In genomic region chr17:7327056-7327455, GRCh38 we compare ENCODE assay signal across 16 cellular contexts. TPM values are rescaled to one million over a fixed set of nuclear protein-coding genes. Genes with fewer than 3 reads are reported as not detected.
DNase-seq lines count a peak whose midpoint lies in the region; ATAC-seq and TF ChIP-seq lines count a peak whose summit lies in the region.
"Had no signal": no experiment of that assay in that cellular context is flagged by ENCODE, and none has a peak within 500 bp of the region (broad histone marks: within the 10 kb centered on the region; RNA-seq: fewer than 3 reads in every experiment).

No MANE protein-coding gene starts in this region.

- POLR2A ChIA-PET in RWPE1 (lab: Yijun Ruan, JAX; ENCODE audit: low non-redundant PET), result interaction anchor here (0.6 kb wide), 1 partner anchor 24 kb away, joined by 7 read pairs; no protein-coding TSS in a partner anchor
- POLR2A ChIA-PET in activated CD4-positive, alpha-beta T cell treated with anti-CD3 and anti-CD28 coated beads for 36 hours (lab: Charles Lee), result no interaction called here

- ATAC-seq in activated naive CD8-positive, alpha-beta T cell treated with anti-CD3 and anti-CD28 coated beads, Interleukin-2, amount 50 U/mL, for 24 hours, result no peak
- ATAC-seq in GM21526 (IDR thresholded peaks at IDR 0.05; ENCODE audit: low FRiP score, unreplicated experiment), result no peak
- ATAC-seq in activated CD4-positive, alpha-beta T cell treated with anti-CD3 and anti-CD28 coated beads for 36 hours, result no peak

- peak overlapping the region; percentile 55 for H3K4me3 Mint-ChIP-seq in activated naive CD8-positive, alpha-beta T cell treated with anti-CD3 and anti-CD28 coated beads for 36 hours
- no peak overlapping the region for H3K4me3 Mint-ChIP-seq in activated naive CD8-positive, alpha-beta T cell treated with anti-CD3 and anti-CD28 coated beads, Interleukin-2, amount 50 U/mL, for 24 hours
- H3K4me3 Mint-ChIP-seq in nephron progenitor cell, result peak overlapping the region; percentile 18
- no peak overlapping the region for H3K4me3 Mint-ChIP-seq in activated CD4-positive, alpha-beta T cell treated with anti-CD3 and anti-CD28 coated beads for 36 hours

- TF ChIP-seq CTCF in RWPE1 (conservative IDR thresholded peaks at IDR 0.05; ENCODE audit: low read depth) (no peak), nephron progenitor cell (IDR thresholded peaks at IDR 0.05) (no peak)

- H3K36me3 Mint-ChIP-seq in activated naive CD8-positive, alpha-beta T cell treated with anti-CD3 and anti-CD28 coated beads for 36 hours, result peaks cover 4% of the 10 kb centered on the region
- H3K36me3 Mint-ChIP-seq in activated naive CD8-positive, alpha-beta T cell treated with anti-CD3 and anti-CD28 coated beads, Interleukin-2, amount 50 U/mL, for 24 hours (ENCODE audit: low read depth), result peaks cover 12% of the 10 kb centered on the region
- H3K36me3 Mint-ChIP-seq in nephron progenitor cell (ENCODE audit: low read depth), result peaks cover 7% of the 10 kb centered on the region
- peaks cover 20% of the 10 kb centered on the region for H3K36me3 Mint-ChIP-seq in activated CD4-positive, alpha-beta T cell treated with anti-CD3 and anti-CD28 coated beads for 36 hours (ENCODE audit: low read depth)

- no peaks in the 10 kb centered on the region for H3K27me3 Mint-ChIP-seq in activated naive CD8-positive, alpha-beta T cell treated with anti-CD3 and anti-CD28 coated beads for 36 hours
- H3K27me3 Mint-ChIP-seq in activated naive CD8-positive, alpha-beta T cell treated with anti-CD3 and anti-CD28 coated beads, Interleukin-2, amount 50 U/mL, for 24 hours, result peaks cover 4% of the 10 kb centered on the region
- peaks cover 4% of the 10 kb centered on the region for H3K27me3 Mint-ChIP-seq in nephron progenitor cell (ENCODE audit: low read depth, poor library complexity)
- no peaks in the 10 kb centered on the region for H3K27me3 Mint-ChIP-seq in activated CD4-positive, alpha-beta T cell treated with anti-CD3 and anti-CD28 coated beads for 36 hours

- no peak overlapping the region for H3K27ac Mint-ChIP-seq in activated naive CD8-positive, alpha-beta T cell treated with anti-CD3 and anti-CD28 coated beads for 36 hours
- no peak overlapping the region for H3K27ac Mint-ChIP-seq in activated naive CD8-positive, alpha-beta T cell treated with anti-CD3 and anti-CD28 coated beads, Interleukin-2, amount 50 U/mL, for 24 hours
- no peak overlapping the region for H3K27ac Mint-ChIP-seq in nephron progenitor cell
- H3K27ac Mint-ChIP-seq in activated CD4-positive, alpha-beta T cell treated with anti-CD3 and anti-CD28 coated beads for 36 hours, result no peak overlapping the region

- no peak for DNase-seq in activated naive CD8-positive, alpha-beta T cell treated with anti-CD3 and anti-CD28 coated beads for 36 hours
- no peak for DNase-seq in activated naive CD8-positive, alpha-beta T cell treated with anti-CD3 and anti-CD28 coated beads, Interleukin-2, amount 50 U/mL, for 24 hours
- no peak for DNase-seq in RWPE1 (ENCODE audit: low spot score)
- DNase-seq in nephron progenitor cell, result no peak
- DNase-seq in activated CD4-positive, alpha-beta T cell treated with anti-CD3 and anti-CD28 coated beads for 36 hours, result no peak
- DNase-seq in SW 1271 (lab: John Stamatoyannopoulos, UW), result no peak
- DNase-seq: AML-193, Kasumi-1, NCI-H1417, NCI-H1930, NCI-H2171 treated with DMSO at 0.1 percent for 48 hours, NCI-H510A, NCI-H82, Peyer's patch, SHP77 treated with DMSO at 0.1 percent for 48 hours had no signal

- peak overlapping the region; percentile 25 for H3K27ac ChIP-seq in RWPE1
- H3K27ac ChIP-seq: Peyer's patch had no signal

- H3K4me1 Mint-ChIP-seq in activated naive CD8-positive, alpha-beta T cell treated with anti-CD3 and anti-CD28 coated beads for 36 hours, result peaks cover 26% of the 10 kb centered on the region
- peaks cover 39% of the 10 kb centered on the region for H3K4me1 Mint-ChIP-seq in activated naive CD8-positive, alpha-beta T cell treated with anti-CD3 and anti-CD28 coated beads, Interleukin-2, amount 50 U/mL, for 24 hours
- peaks cover 32% of the 10 kb centered on the region for H3K4me1 Mint-ChIP-seq in nephron progenitor cell
- H3K4me1 Mint-ChIP-seq in activated CD4-positive, alpha-beta T cell treated with anti-CD3 and anti-CD28 coated beads for 36 hours, result peaks cover 35% of the 10 kb centered on the region

- CTCF ChIA-PET in RWPE1 (lab: Yijun Ruan, JAX), result no interaction called here
- CTCF ChIA-PET in activated CD4-positive, alpha-beta T cell treated with anti-CD3 and anti-CD28 coated beads for 36 hours (lab: Charles Lee), result interaction anchor here (1.0 to 1.9 kb wide), 3 partner anchors 9 to 29 kb away, joined by 3 to 9 read pairs (median 7); partner anchors contain the start of gene ACAP1

- H3K9me3 Mint-ChIP-seq in activated naive CD8-positive, alpha-beta T cell treated with anti-CD3 and anti-CD28 coated beads for 36 hours, result no peaks in the 10 kb centered on the region
- H3K9me3 Mint-ChIP-seq in activated naive CD8-positive, alpha-beta T cell treated with anti-CD3 and anti-CD28 coated beads, Interleukin-2, amount 50 U/mL, for 24 hours, result no peaks in the 10 kb centered on the region
- no peaks in the 10 kb centered on the region for H3K9me3 Mint-ChIP-seq in nephron progenitor cell
- H3K9me3 Mint-ChIP-seq in activated CD4-positive, alpha-beta T cell treated with anti-CD3 and anti-CD28 coated beads for 36 hours (ENCODE audit: low read depth), result no peaks in the 10 kb centered on the region

- intact Hi-C loops in activated CD4-positive, alpha-beta T cell treated with anti-CD3 and anti-CD28 coated beads for 36 hours (cut with DNase I, micrococcal nuclease), result loop anchor here in 1 of 2 experiments (5.0 kb wide), 1 partner anchor 515 kb away; no protein-coding TSS in a partner anchor

RNA-seq across cellular contexts. Expression of gene NEURL4, which starts 2.1 kb away (rescaled TPM):
- 10 to 100 TPM; 44.1 to 46.0 TPM for total RNA-seq in activated naive CD8-positive, alpha-beta T cell treated with anti-CD3 and anti-CD28 coated beads for 36 hours
- total RNA-seq in activated CD4-positive, alpha-beta T cell treated with anti-CD3 and anti-CD28 coated beads for 36 hours, result 10 to 100 TPM; 22.5 to 29.1 TPM

RNA-seq across cellular contexts. Expression of gene ACAP1, which starts 9.3 kb away (rescaled TPM):
- 100 to 1,000 TPM; 235 to 238 TPM for total RNA-seq in activated naive CD8-positive, alpha-beta T cell treated with anti-CD3 and anti-CD28 coated beads for 36 hours
- 100 to 1,000 TPM; 343 to 375 TPM for total RNA-seq in activated CD4-positive, alpha-beta T cell treated with anti-CD3 and anti-CD28 coated beads for 36 hours

RNA-seq across cellular contexts. Expression of gene GPS2, which starts 11.9 kb away (rescaled TPM):
- 10 to 100 TPM; 58.4 to 62.6 TPM for total RNA-seq in activated naive CD8-positive, alpha-beta T cell treated with anti-CD3 and anti-CD28 coated beads for 36 hours
- 10 to 100 TPM; 31.3 to 56.1 TPM for total RNA-seq in activated CD4-positive, alpha-beta T cell treated with anti-CD3 and anti-CD28 coated beads for 36 hours

RNA-seq across cellular contexts. Expression of gene EIF5A, which starts 19.6 kb away (rescaled TPM):
- total RNA-seq in activated naive CD8-positive, alpha-beta T cell treated with anti-CD3 and anti-CD28 coated beads for 36 hours, result 1,000 to 10,000 TPM; 1,429 to 1,492 TPM
- total RNA-seq in activated CD4-positive, alpha-beta T cell treated with anti-CD3 and anti-CD28 coated beads for 36 hours, result 100 to 1,000 TPM; 780 to 934 TPM

RNA-seq across cellular contexts. Expression of gene KCTD11, which starts 24.9 kb away (rescaled TPM):
- total RNA-seq in activated naive CD8-positive, alpha-beta T cell treated with anti-CD3 and anti-CD28 coated beads for 36 hours, result 1 to 10 TPM; 4.0 to 4.5 TPM
- total RNA-seq in activated CD4-positive, alpha-beta T cell treated with anti-CD3 and anti-CD28 coated beads for 36 hours, result 1 to 10 TPM; 5.0 to 6.1 TPM

Comparison
In these comparisons a context has a peak if more than half of its experiments do, and no peak if none do; other contexts are left out.
1. H3K4me3 Mint-ChIP-seq: peak in activated naive CD8-positive, alpha-beta T cell treated with anti-CD3 and anti-CD28 coated beads for 36 hours (single experiment) and nephron progenitor cell (single experiment); none in activated naive CD8-positive, alpha-beta T cell treated with anti-CD3 and anti-CD28 coated beads, Interleukin-2, amount 50 U/mL, for 24 hours (single experiment) and activated CD4-positive, alpha-beta T cell treated with anti-CD3 and anti-CD28 coated beads for 36 hours (single experiment).